Comparison of ENCODE assay signal across 12 cellular contexts in the genomic region with DNA sequence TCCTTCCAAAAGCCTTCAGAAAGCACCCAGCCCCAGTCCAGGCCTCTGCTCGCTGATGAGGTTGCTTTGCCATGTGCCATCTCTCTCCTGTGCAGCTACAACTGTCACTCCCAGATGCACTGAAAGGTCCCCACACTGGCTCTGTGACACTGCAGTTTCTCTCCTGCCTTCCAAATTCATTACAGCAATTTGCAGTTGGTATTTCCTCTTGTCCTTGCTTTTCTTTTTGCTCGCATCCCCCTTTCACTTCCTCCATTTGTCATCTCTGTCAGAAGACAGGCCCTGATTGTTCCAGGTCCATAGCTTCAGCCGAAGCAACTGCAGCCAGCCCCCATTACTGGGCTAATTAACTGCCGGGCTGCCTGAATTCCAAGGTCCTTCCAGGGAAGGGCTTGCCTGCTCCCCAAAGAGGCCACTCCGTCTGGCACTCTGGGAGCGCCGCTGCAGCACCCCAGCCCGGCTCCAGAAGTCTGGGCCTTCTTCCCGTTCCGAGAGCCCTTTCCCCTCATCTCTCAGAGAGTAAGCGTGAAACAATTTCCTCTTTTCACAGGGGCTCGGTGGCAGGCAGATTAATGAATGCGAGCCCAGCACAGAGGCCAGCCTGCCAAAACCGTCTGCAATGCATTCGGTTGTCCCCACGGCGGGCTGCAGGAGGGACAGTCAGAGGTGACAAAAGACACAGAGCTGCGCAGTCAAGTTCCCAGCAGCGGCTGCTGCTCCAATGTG.
DNase-seq lines count a peak whose midpoint lies in the region; ATAC-seq and TF ChIP-seq lines count a peak whose summit lies in the region.
"Had no signal": no experiment of that assay in that cellular context is flagged by ENCODE, and none has a peak within 500 bp of the region (broad histone marks: within the 10 kb centered on the region; RNA-seq: fewer than 3 reads in every experiment).

No MANE protein-coding gene starts in this region.

- H3K27me3 ChIP-seq in A673 (replicated peaks; ENCODE audit: insufficient read depth, low read depth, low read length, poor library complexity): no peaks in the 10 kb centered on the region
- H3K27me3 ChIP-seq in Peyer's patch: no peaks in the 10 kb centered on the region
- no peaks in the 10 kb centered on the region for H3K27me3 ChIP-seq in effector memory CD4-positive, alpha-beta T cell (replicated peaks; ENCODE audit: control insufficient read depth, insufficient read depth, low read length, poor library complexity, severe bottlenecking)

- CTCF ChIA-PET in A673 (lab: Charles Lee): no interaction called here

- peaks cover 32% of the 10 kb centered on the region for H3K4me1 Mint-ChIP-seq in nephron progenitor cell

- intact Hi-C loops in A673 (cut with micrococcal nuclease; ENCODE audit: unreplicated experiment): no loop called here

- peaks cover 5% of the 10 kb centered on the region for H3K9me3 ChIP-seq in A673 (ENCODE audit: low read depth, low read length, poor library complexity, severe bottlenecking)
- H3K9me3 ChIP-seq in Peyer's patch: peaks cover 0 to 3% (median 0%) of the 10 kb centered on the region in 4 donors
- H3K9me3 ChIP-seq in effector memory CD4-positive, alpha-beta T cell (ENCODE audit: control insufficient read depth, low read length): no peaks in the 10 kb centered on the region

- H3K4me1 ChIP-seq in A673 (ENCODE audit: insufficient read depth, low read length, poor library complexity, severe bottlenecking): peaks cover 3% of the 10 kb centered on the region
- peaks cover 0 to 8% (median 0%) of the 10 kb centered on the region in 4 donors for H3K4me1 ChIP-seq in Peyer's patch
- no peaks in the 10 kb centered on the region for H3K4me1 ChIP-seq in effector memory CD4-positive, alpha-beta T cell (ENCODE audit: control insufficient read depth, insufficient read depth, low read length, poor library complexity, severe bottlenecking)

- peaks cover 34% of the 10 kb centered on the region for H3K9me3 Mint-ChIP-seq in nephron progenitor cell

- H3K27ac Mint-ChIP-seq in nephron progenitor cell: peak overlapping the region; percentile 83

- no peak for ATAC-seq in HG03045 (IDR thresholded peaks at IDR 0.05; ENCODE audit: unreplicated experiment)
- ATAC-seq in GM21515 (IDR thresholded peaks at IDR 0.05; ENCODE audit: unreplicated experiment): no peak
- ATAC-seq: GM12878, HCT116, Panc1 had no signal

- peaks cover 6% of the 10 kb centered on the region for H3K27me3 Mint-ChIP-seq in nephron progenitor cell (ENCODE audit: low read depth, poor library complexity)

- TF ChIP-seq POLR2A in Peyer's patch (IDR thresholded peaks at IDR 0.05): no peak

- POLR2A ChIA-PET in A673 (lab: Charles Lee; ENCODE audit: low non-redundant PET): no interaction called here

- H3K36me3 ChIP-seq in A673 (ENCODE audit: insufficient read depth, low read length, poor library complexity, severe bottlenecking): no peaks in the 10 kb centered on the region
- no peaks in the 10 kb centered on the region for H3K36me3 ChIP-seq in Peyer's patch
- H3K36me3 ChIP-seq in effector memory CD4-positive, alpha-beta T cell (ENCODE audit: control insufficient read depth, insufficient read depth, low read length): no peaks in the 10 kb centered on the region

- TF ChIP-seq CTCF in A673 (conservative IDR thresholded peaks at IDR 0.05; ENCODE audit: low read depth, low read length): no peak
- TF ChIP-seq CTCF in Peyer's patch (IDR thresholded peaks at IDR 0.05): no peak
- no peak for TF ChIP-seq CTCF in fibroblast of the aortic adventitia (IDR thresholded peaks at IDR 0.05; ENCODE audit: insufficient read depth, low read length)
- TF ChIP-seq CTCF in nephron progenitor cell (IDR thresholded peaks at IDR 0.05): no peak

- peaks cover 22% of the 10 kb centered on the region for H3K36me3 Mint-ChIP-seq in nephron progenitor cell (ENCODE audit: low read depth)

- H3K4me3 Mint-ChIP-seq in nephron progenitor cell: peak overlapping the region; percentile 30

- H3K27ac ChIP-seq in A673 (ENCODE audit: low read depth, low read length, poor library complexity, severe bottlenecking): no peak overlapping the region
- H3K27ac ChIP-seq in Peyer's patch: peak overlapping the region in 3 of 4 donors; percentile 31 to 55 (median 45)
- H3K27ac ChIP-seq in effector memory CD4-positive, alpha-beta T cell (ENCODE audit: insufficient read depth, low read length, poor library complexity, severe bottlenecking): no peak overlapping the region

- no TSS peak for BruUV-seq in A673 (replicated peaks; lab: Mats Ljungman, UMichigan)

- H3K4me3 ChIP-seq in A673 (ENCODE audit: low read depth, low read length, poor library complexity, severe bottlenecking) (no peak overlapping the region), Peyer's patch (no peak overlapping the region), fibroblast of the aortic adventitia (ENCODE audit: low read depth, low read length) (no peak overlapping the region)
- H3K4me3 ChIP-seq in effector memory CD4-positive, alpha-beta T cell (ENCODE audit: insufficient read depth, low read depth, low read length, poor library complexity, severe bottlenecking): no peak overlapping the region
- H3K4me3 ChIP-seq: GM12878 had no signal

- DNase-seq in A673 (ENCODE audit: low spot score) (peak; percentile 17), Peyer's patch (no peak), fibroblast of the aortic adventitia (ENCODE audit: low read depth) (peak; percentile 44), nephron progenitor cell (peak; percentile 38), iPS-NIHi11 (ENCODE audit: low spot score) (no peak)
- no peak for DNase-seq in effector memory CD4-positive, alpha-beta T cell
- DNase-seq: effector CD4-positive, alpha-beta T cell had no signal

Comparison
In these comparisons a context has a peak if more than half of its experiments do, and no peak if none do; other contexts are left out.
1. DNase-seq: peak in A673 (single experiment), fibroblast of the aortic adventitia (single experiment) and nephron progenitor cell (single experiment); none in Peyer's patch (0 of 3), iPS-NIHi11 (single experiment) and effector memory CD4-positive, alpha-beta T cell (0 of 3).
2. H3K27ac ChIP-seq: peak in Peyer's patch (3 of 4); none in A673 (single experiment) and effector memory CD4-positive, alpha-beta T cell (single experiment).